In genomic region chr18:36131692-36132483, GRCh38 we compare ENCODE assay signal across 13 cellular contexts. TPM values are rescaled to one million over a fixed set of nuclear protein-coding genes. Genes with fewer than 3 reads are reported as not detected.
DNase-seq lines count a peak whose midpoint lies in the region; ATAC-seq, FAIRE-seq and TF ChIP-seq lines count a peak whose summit lies in the region.
"Had no signal": no experiment of that assay in that cellular context is flagged by ENCODE, and none has a peak within 500 bp of the region (broad histone marks: within the 10 kb centered on the region; RNA-seq: fewer than 3 reads in every experiment).

No MANE protein-coding gene starts in this region.

- TF ChIP-seq CTCF in SK-N-SH (IDR thresholded peaks at IDR 0.05), result no peak
- no peak for TF ChIP-seq CTCF in SU-DHL-6 (IDR thresholded peaks at IDR 0.05; ENCODE audit: insufficient read depth, low read length, poor library complexity, severe bottlenecking)
- TF ChIP-seq CTCF in endothelial cell of umbilical vein (IDR thresholded peaks at IDR 0.05; ENCODE audit: extremely low read depth in 1 of 2, insufficient read depth in 1 of 2, low read depth in 1 of 2, low read length in 2 of 2), result no peak
- TF ChIP-seq CTCF in progenitor cell of endocrine pancreas (IDR thresholded peaks at IDR 0.05; ENCODE audit: unreplicated experiment), result no peak

- H3F3A ChIP-seq in SK-N-SH (replicated peaks; ENCODE audit: insufficient read depth) (no peaks in the 10 kb centered on the region), SU-DHL-6 (ENCODE audit: insufficient read depth) (no peaks in the 10 kb centered on the region; the same call in 1 of the 2 replicates)

- dilution Hi-C loops in endothelial cell of umbilical vein (cut with MboI; ENCODE audit: extremely low pct_ligation_motif_present, low sequenced_read_pairs), result no loop called here

- no peaks in the 10 kb centered on the region for H3K9me2 ChIP-seq in SK-N-SH
- no peaks in the 10 kb centered on the region for H3K9me2 ChIP-seq in SU-DHL-6 (replicated peaks; ENCODE audit: insufficient read depth, low read length)

- no peak overlapping the region for H3K27ac ChIP-seq in SK-N-SH (ENCODE audit: low read depth in 2 of 2, low read length in 1 of 2)
- H3K27ac ChIP-seq in SU-DHL-6 (ENCODE audit: low read depth, low read length), result no peak overlapping the region
- H3K27ac ChIP-seq in endothelial cell of umbilical vein (ENCODE audit: insufficient read depth, low read depth, low read length), result no peak overlapping the region
- H3K27ac ChIP-seq: 22Rv1 had no signal

- peaks cover 4% of the 10 kb centered on the region for H3K36me3 Mint-ChIP-seq in progenitor cell of endocrine pancreas (ENCODE audit: insufficient read depth)

- TF ChIP-seq EP300 in SK-N-SH (IDR thresholded peaks at IDR 0.05; ENCODE audit: borderline replicate concordance in 1 of 2, low read depth in 1 of 2, low read length in 1 of 2), result no peak

- DNase-seq in SK-N-SH (no peak), endothelial cell of umbilical vein (ENCODE audit: low read depth, low spot score) (no peak), progenitor cell of endocrine pancreas (ENCODE audit: low spot score, unreplicated experiment) (no peak), NCI-H82 treated with DMSO at 0.1 percent for 48 hours (lab: John Stamatoyannopoulos, UW; ENCODE audit: unreplicated experiment) (no peak), NCI-H345 (lab: John Stamatoyannopoulos, UW) (no peak)
- DNase-seq: islet precursor cell, NCI-H1436 had no signal

- POLR2A ChIA-PET in SK-N-SH (lab: Yijun Ruan, JAX) (no interaction called here), endothelial cell of umbilical vein (lab: Charles Lee) (no interaction called here)

- no peak overlapping the region for H3K9ac ChIP-seq in SK-N-SH
- H3K9ac ChIP-seq in SU-DHL-6 (ENCODE audit: low read length), result no peak overlapping the region
- no peak overlapping the region for H3K9ac ChIP-seq in endothelial cell of umbilical vein (replicated peaks; ENCODE audit: extremely low read depth, insufficient read depth, low read length)

- H3K4me3 Mint-ChIP-seq in progenitor cell of endocrine pancreas (ENCODE audit: low read depth), result peak overlapping the region; percentile 35

- ATAC-seq in SK-N-SH treated with all-trans-retinoic acid at 6 μM for 48 hours (no peak), HG02763 (IDR thresholded peaks at IDR 0.05; ENCODE audit: unreplicated experiment) (no peak)

- no TSS peak for BruUV-seq in endothelial cell of umbilical vein (replicated peaks; lab: Mats Ljungman, UMichigan)

- H3K4me2 ChIP-seq in SK-N-SH (peak overlapping the region; percentile 100), SU-DHL-6 (ENCODE audit: low read depth, low read length, poor library complexity, severe bottlenecking) (peak overlapping the region; percentile 96), endothelial cell of umbilical vein (ENCODE audit: insufficient read depth, low read length) (peak overlapping the region; percentile 21)

- no peak for TF ChIP-seq POLR2A in endothelial cell of umbilical vein (IDR thresholded peaks at IDR 0.05; ENCODE audit: low read depth, low read length)

- peaks cover 4 to 30% of the 10 kb centered on the region in 2 experiments; a peak in 2 of 4 replicates for H3K4me1 ChIP-seq in SK-N-SH (ENCODE audit: control insufficient read depth in 1 of 2, insufficient read depth in 2 of 2, low read depth in 1 of 2, low read length in 1 of 2)
- H3K4me1 ChIP-seq in endothelial cell of umbilical vein (ENCODE audit: control insufficient read depth, extremely low read depth, insufficient read depth, low read length), result peaks cover 15% of the 10 kb centered on the region

- peaks cover 48% of the 10 kb centered on the region for H4K20me1 ChIP-seq in SK-N-SH (ENCODE audit: insufficient read depth)
- H4K20me1 ChIP-seq in SU-DHL-6 (ENCODE audit: low read depth, low read length), result peaks cover 28% of the 10 kb centered on the region
- H4K20me1 ChIP-seq in endothelial cell of umbilical vein (replicated peaks; ENCODE audit: control insufficient read depth, extremely low read depth, insufficient read depth, low read length), result no peaks in the 10 kb centered on the region

- H3K9me1 ChIP-seq in endothelial cell of umbilical vein (replicated peaks; ENCODE audit: control insufficient read depth, extremely low read depth, insufficient read depth, low read length), result no peaks in the 10 kb centered on the region

- H3K27ac Mint-ChIP-seq in progenitor cell of endocrine pancreas, result peak overlapping the region; percentile 62

- H3K36me3 ChIP-seq in SK-N-SH (replicated peaks in 1 of 2; ENCODE audit: control insufficient read depth in 1 of 2, insufficient read depth in 2 of 2, low read length in 1 of 2) (peaks cover 24 to 25% of the 10 kb centered on the region in 2 experiments), SU-DHL-6 (ENCODE audit: low read length) (peaks cover 28% of the 10 kb centered on the region; the same call in 1 of the 2 replicates), endothelial cell of umbilical vein (ENCODE audit: control insufficient read depth in 2 of 2, extremely low read depth in 1 of 2, insufficient read depth in 2 of 2, low read length in 2 of 2) (peaks cover 0 to 2% of the 10 kb centered on the region in 2 experiments)

- H3K79me2 ChIP-seq in SK-N-SH (ENCODE audit: insufficient read depth), result peaks cover 90% of the 10 kb centered on the region
- peaks cover 82% of the 10 kb centered on the region for H3K79me2 ChIP-seq in SU-DHL-6 (ENCODE audit: insufficient read depth, low read length)
- H3K79me2 ChIP-seq in endothelial cell of umbilical vein (ENCODE audit: control insufficient read depth, insufficient read depth, low read length), result peaks cover 51% of the 10 kb centered on the region

- no peaks in the 10 kb centered on the region for H3K9me3 Mint-ChIP-seq in progenitor cell of endocrine pancreas (ENCODE audit: low read depth)

- H2AFZ ChIP-seq in SK-N-SH (ENCODE audit: low read depth) (no peak overlapping the region), SU-DHL-6 (ENCODE audit: low read depth, low read length, severe bottlenecking) (no peak overlapping the region), endothelial cell of umbilical vein (ENCODE audit: low read depth, low read length) (no peak overlapping the region)

- no peaks in the 10 kb centered on the region for H3K27me3 Mint-ChIP-seq in progenitor cell of endocrine pancreas

- no peaks in the 10 kb centered on the region for H3K27me3 ChIP-seq in SK-N-SH (ENCODE audit: insufficient read depth)
- no peaks in the 10 kb centered on the region for H3K27me3 ChIP-seq in SU-DHL-6 (ENCODE audit: low read length)
- no peaks in the 10 kb centered on the region for H3K27me3 ChIP-seq in endothelial cell of umbilical vein (ENCODE audit: control insufficient read depth in 2 of 2, insufficient read depth in 2 of 2, low read length in 2 of 2)

- intact Hi-C loops in endothelial cell of umbilical vein (cut with micrococcal nuclease), result no loop called here

- TF ChIP-seq RAD21 in SK-N-SH (IDR thresholded peaks at IDR 0.05; ENCODE audit: low read length), result no peak

- FAIRE-seq in endothelial cell of umbilical vein (lab: Jason Lieb, UNC), result no peak
- FAIRE-seq: G401.6 had no signal

- WGBS in SK-N-SH (ENCODE audit: low lambda C conversion rate), result 86% methylated on average over 9 of the region's 9 CpGs

- H3K4me3 ChIP-seq in SK-N-SH (ENCODE audit: low read depth in 2 of 2, low read length in 1 of 2) (peak overlapping the region in 1 of 2 experiments; percentile 100; a peak in 1 of 4 replicates), SU-DHL-6 (ENCODE audit: insufficient read depth, low read length, poor library complexity, severe bottlenecking) (no peak overlapping the region), endothelial cell of umbilical vein (replicated peaks in 1 of 3; ENCODE audit: insufficient read depth in 1 of 3, low read depth in 1 of 3, low read length in 3 of 3) (no peak overlapping the region)

- H3K4me1 Mint-ChIP-seq in progenitor cell of endocrine pancreas (ENCODE audit: low read depth), result peaks cover 20% of the 10 kb centered on the region

- H3K9me3 ChIP-seq in SK-N-SH, result no peaks in the 10 kb centered on the region
- H3K9me3 ChIP-seq in SU-DHL-6 (ENCODE audit: insufficient read depth, low read length), result no peaks in the 10 kb centered on the region
- no peaks in the 10 kb centered on the region for H3K9me3 ChIP-seq in endothelial cell of umbilical vein (replicated peaks; ENCODE audit: control insufficient read depth, insufficient read depth, low read length)
- H3K9me3 ChIP-seq: HAP-1 had no signal

- CTCF ChIA-PET in SK-N-SH (lab: Yijun Ruan, JAX) (interaction anchor here (0.9 kb wide), 1 partner anchor 10 kb away, joined by 3 read pairs; no protein-coding TSS in a partner anchor), endothelial cell of umbilical vein (lab: Charles Lee) (interaction anchor here (0.8 to 4.4 kb wide), 2 partner anchors 114 to 152 kb away, joined by 4 to 26 read pairs; no protein-coding TSS in a partner anchor)

RNA-seq across cellular contexts. Expression of gene ELP2, which starts 2.2 kb away (rescaled TPM):
- polyA plus RNA-seq in SK-N-SH (2012; rRNA removed) (38.3 and 48.5 TPM in 2 replicates), endothelial cell of umbilical vein (31.7 and 37.8 TPM in 2 replicates)
- polyA plus RNA-seq in SK-N-SH (2012; cell fraction: cytosol; rRNA removed), result 44.1 and 46.4 TPM in 2 replicates
- polyA plus RNA-seq in SK-N-SH (2012; cell fraction: nucleus; rRNA removed), result 106 TPM in 2 replicates
- total RNA-seq in endothelial cell of umbilical vein (74.8 and 90.5 TPM in 2 replicates), progenitor cell of endocrine pancreas (111 TPM in 2 replicates)
- polyA plus RNA-seq in endothelial cell of umbilical vein (2011; cell fraction: cytosol; rRNA removed), result 42.9 TPM in 2 replicates
- 102 and 115 TPM in 2 replicates for polyA plus RNA-seq in endothelial cell of umbilical vein (2011; cell fraction: nucleus; rRNA removed)
- 59.4 and 91.1 TPM in 2 replicates for polyA plus RNA-seq in endothelial cell of umbilical vein (2012)
- polyA minus RNA-seq in endothelial cell of umbilical vein, result 123 and 126 TPM in 2 replicates
- polyA minus RNA-seq in endothelial cell of umbilical vein (2011; cell fraction: cytosol; rRNA and poly(A)+ RNA removed), result 57.0 TPM
- 123 and 149 TPM in 2 replicates for polyA minus RNA-seq in endothelial cell of umbilical vein (2011; cell fraction: nucleus; rRNA and poly(A)+ RNA removed)

RNA-seq across cellular contexts. Expression of gene SLC39A6, which starts 2.7 kb away (rescaled TPM):
- 67.4 and 112 TPM in 2 replicates for polyA plus RNA-seq in SK-N-SH (2012; rRNA removed)
- polyA plus RNA-seq in SK-N-SH (2012; cell fraction: cytosol; rRNA removed), result 78.0 and 94.7 TPM in 2 replicates
- polyA plus RNA-seq in SK-N-SH (2012; cell fraction: nucleus; rRNA removed), result 19.6 and 56.6 TPM in 2 replicates
- 13.2 and 13.8 TPM in 2 replicates for total RNA-seq in endothelial cell of umbilical vein
- polyA plus RNA-seq in endothelial cell of umbilical vein, result 20.2 and 23.1 TPM in 2 replicates
- polyA plus RNA-seq in endothelial cell of umbilical vein (2011; cell fraction: cytosol; rRNA removed), result 13.1 and 14.2 TPM in 2 replicates
- 15.1 and 16.5 TPM in 2 replicates for polyA plus RNA-seq in endothelial cell of umbilical vein (2011; cell fraction: nucleus; rRNA removed)
- polyA plus RNA-seq in endothelial cell of umbilical vein (2012), result 15.7 and 16.7 TPM in 2 replicates
- polyA minus RNA-seq in endothelial cell of umbilical vein, result 17.6 and 28.2 TPM in 2 replicates
- 63.3 TPM for polyA minus RNA-seq in endothelial cell of umbilical vein (2011; cell fraction: cytosol; rRNA and poly(A)+ RNA removed)
- polyA minus RNA-seq in endothelial cell of umbilical vein (2011; cell fraction: nucleus; rRNA and poly(A)+ RNA removed), result 13.2 and 18.0 TPM in 2 replicates
- total RNA-seq in progenitor cell of endocrine pancreas, result 78.1 and 80.1 TPM in 2 replicates

RNA-seq across cellular contexts. Expression of gene MOCOS, which starts 55.4 kb away (rescaled TPM):
- 1.2 TPM in 2 replicates for polyA plus RNA-seq in SK-N-SH (2012; rRNA removed)
- 0.85 and 0.87 TPM in 2 replicates for polyA plus RNA-seq in SK-N-SH (2012; cell fraction: cytosol; rRNA removed)
- polyA plus RNA-seq in SK-N-SH (2012; cell fraction: nucleus; rRNA removed), result 1.3 and 1.8 TPM in 2 replicates
- 0.85 and 0.88 TPM in 2 replicates for total RNA-seq in endothelial cell of umbilical vein
- polyA plus RNA-seq in endothelial cell of umbilical vein, result 0.18 and 0.25 TPM in 2 replicates
- 0.15 and 0.16 TPM in 2 replicates for polyA plus RNA-seq in endothelial cell of umbilical vein (2011; cell fraction: cytosol; rRNA removed)
- polyA plus RNA-seq in endothelial cell of umbilical vein (2011; cell fraction: nucleus; rRNA removed), result 0.18 and 0.21 TPM in 2 replicates
- polyA plus RNA-seq in endothelial cell of umbilical vein (2012), result 3.1 and 6.1 TPM in 2 replicates
- polyA minus RNA-seq in endothelial cell of umbilical vein, result 0.47 and 0.49 TPM in 2 replicates
- polyA minus RNA-seq in endothelial cell of umbilical vein (2011; cell fraction: cytosol; rRNA and poly(A)+ RNA removed), result 77.0 TPM
- 0.34 and 0.43 TPM in 2 replicates for polyA minus RNA-seq in endothelial cell of umbilical vein (2011; cell fraction: nucleus; rRNA and poly(A)+ RNA removed)
- total RNA-seq in progenitor cell of endocrine pancreas, result 2.0 and 3.0 TPM in 2 replicates

Comparison
In these comparisons a context has a peak if more than half of its experiments do, and no peak if none do; other contexts are left out.
1. H3K4me2 ChIP-seq: peak in every context shown above with its lines; median percentile 100 in SK-N-SH; 96 in SU-DHL-6; 21 in endothelial cell of umbilical vein.